In genomic region chr4:138390286-138390685, GRCh38 we compare ENCODE assay signal across 1 cellular context.
TF ChIP-seq lines count a peak whose summit lies in the region.

No MANE protein-coding gene starts in this region.

TF ChIP-seq in SK-N-SH, 30 proteins besides CTCF, POLR2A, EP300 and RAD21 (continued from another document):
- TF ChIP-seq USF1 (IDR thresholded peaks at IDR 0.05; ENCODE audit: borderline replicate concordance, low read depth) (no peak), TEAD4 (IDR thresholded peaks at IDR 0.05; ENCODE audit: borderline replicate concordance, insufficient read depth) (no peak), JUND (IDR thresholded peaks at IDR 0.05) (0 out of 2 replicates have a peak, but pooled peaks have one; percentile 8), EZH2phosphoT487 (IDR thresholded peaks at IDR 0.05; ENCODE audit: borderline replicate concordance, low read depth) (no peak), FOSL2 (IDR thresholded peaks at IDR 0.05; ENCODE audit: borderline replicate concordance, low read depth) (no peak), RCOR1 (IDR thresholded peaks at IDR 0.05; ENCODE audit: low read length) (no peak), SIN3A (IDR thresholded peaks at IDR 0.05; ENCODE audit: borderline replicate concordance, low read depth, low read length) (no peak), MEF2A (IDR thresholded peaks at IDR 0.05; ENCODE audit: borderline replicate concordance, low read depth) (no peak), RXRA (IDR thresholded peaks at IDR 0.05; ENCODE audit: borderline replicate concordance, low read depth) (no peak), MXI1 (IDR thresholded peaks at IDR 0.05; ENCODE audit: low read depth, low read length) (no peak), TCF12 (IDR thresholded peaks at IDR 0.05) (no peak)
- TF ChIP-seq, protein P1, sequence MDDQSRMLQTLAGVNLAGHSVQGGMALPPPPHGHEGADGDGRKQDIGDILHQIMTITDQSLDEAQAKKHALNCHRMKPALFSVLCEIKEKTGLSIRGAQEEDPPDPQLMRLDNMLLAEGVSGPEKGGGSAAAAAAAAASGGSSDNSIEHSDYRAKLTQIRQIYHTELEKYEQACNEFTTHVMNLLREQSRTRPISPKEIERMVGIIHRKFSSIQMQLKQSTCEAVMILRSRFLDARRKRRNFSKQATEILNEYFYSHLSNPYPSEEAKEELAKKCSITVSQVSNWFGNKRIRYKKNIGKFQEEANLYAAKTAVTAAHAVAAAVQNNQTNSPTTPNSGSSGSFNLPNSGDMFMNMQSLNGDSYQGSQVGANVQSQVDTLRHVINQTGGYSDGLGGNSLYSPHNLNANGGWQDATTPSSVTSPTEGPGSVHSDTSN (IDR thresholded peaks at IDR 0.05): 0 out of 2 replicates have a peak, but pooled peaks have one; percentile 27
